Comparison of ENCODE assay signal across 1 cellular context in the genomic region with DNA sequence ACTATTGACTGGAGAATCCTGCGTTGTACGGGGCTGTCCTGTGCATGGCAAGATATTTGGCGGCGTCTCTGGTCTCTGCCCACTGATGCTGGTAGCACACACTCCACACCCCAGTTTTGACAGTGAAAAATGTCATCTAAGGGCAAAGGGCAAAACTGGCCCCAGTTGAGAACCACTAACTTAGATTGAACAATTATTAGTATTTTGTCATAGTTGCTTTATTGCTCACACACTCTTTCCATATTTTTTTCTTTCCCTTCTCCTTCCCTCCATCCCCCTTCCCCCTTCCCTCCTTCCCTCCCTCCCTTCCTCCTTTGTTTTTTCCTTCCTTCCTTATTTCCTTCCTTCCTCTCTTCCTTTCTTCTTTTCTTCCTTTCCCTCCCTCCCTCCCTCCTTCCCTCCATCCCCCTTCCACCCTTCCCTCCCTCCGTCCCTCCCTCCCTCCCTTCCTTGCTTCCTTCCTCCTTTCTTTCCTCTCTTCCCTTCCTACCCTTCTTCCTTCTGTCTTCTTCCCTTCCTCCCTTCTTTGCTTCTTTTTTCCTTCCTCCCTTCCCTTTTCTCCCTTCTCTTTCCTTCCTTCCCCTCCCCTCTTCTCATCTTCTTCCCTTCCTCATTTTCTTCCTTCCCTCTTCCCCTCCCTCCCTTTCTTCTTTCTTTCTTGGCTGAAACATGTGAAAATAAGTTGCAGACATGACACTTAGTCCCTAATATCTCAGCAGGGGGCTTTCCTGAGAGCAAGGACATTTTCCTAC.
TF ChIP-seq lines count a peak whose summit lies in the region.

No MANE protein-coding gene starts in this region.

TF ChIP-seq in HepG2, 621 proteins besides CTCF, POLR2A, EP300 and RAD21 (continued from another document):
- TF ChIP-seq NONO (IDR thresholded peaks at IDR 0.05) = 0 out of 2 replicates have a peak, but pooled peaks have one; percentile 43
- no peak for TF ChIP-seq NONO (CRISPR knock-in tag; conservative IDR thresholded peaks at IDR 0.05)
- TF ChIP-seq FOXK2 (IDR thresholded peaks at IDR 0.05) = no peak
- TF ChIP-seq BRCA1 (CRISPR knock-in tag; IDR thresholded peaks at IDR 0.05) = no peak
- TF ChIP-seq, protein P1, sequence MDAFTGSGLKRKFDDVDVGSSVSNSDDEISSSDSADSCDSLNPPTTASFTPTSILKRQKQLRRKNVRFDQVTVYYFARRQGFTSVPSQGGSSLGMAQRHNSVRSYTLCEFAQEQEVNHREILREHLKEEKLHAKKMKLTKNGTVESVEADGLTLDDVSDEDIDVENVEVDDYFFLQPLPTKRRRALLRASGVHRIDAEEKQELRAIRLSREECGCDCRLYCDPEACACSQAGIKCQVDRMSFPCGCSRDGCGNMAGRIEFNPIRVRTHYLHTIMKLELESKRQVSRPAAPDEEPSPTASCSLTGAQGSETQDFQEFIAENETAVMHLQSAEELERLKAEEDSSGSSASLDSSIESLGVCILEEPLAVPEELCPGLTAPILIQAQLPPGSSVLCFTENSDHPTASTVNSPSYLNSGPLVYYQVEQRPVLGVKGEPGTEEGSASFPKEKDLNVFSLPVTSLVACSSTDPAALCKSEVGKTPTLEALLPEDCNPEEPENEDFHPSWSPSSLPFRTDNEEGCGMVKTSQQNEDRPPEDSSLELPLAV (CRISPR knock-in tag; conservative IDR thresholded peaks at IDR 0.05; ENCODE audit: low read depth) = no peak
- TF ChIP-seq ZNF343 (CRISPR knock-in tag; IDR thresholded peaks at IDR 0.05) = no peak
- no peak for TF ChIP-seq ZNF747 (CRISPR knock-in tag; IDR thresholded peaks at IDR 0.05; ENCODE audit: borderline replicate concordance)
- no peak for TF ChIP-seq NR2F2 (IDR thresholded peaks at IDR 0.05; ENCODE audit: borderline replicate concordance, low read depth)
- TF ChIP-seq, protein P2, sequence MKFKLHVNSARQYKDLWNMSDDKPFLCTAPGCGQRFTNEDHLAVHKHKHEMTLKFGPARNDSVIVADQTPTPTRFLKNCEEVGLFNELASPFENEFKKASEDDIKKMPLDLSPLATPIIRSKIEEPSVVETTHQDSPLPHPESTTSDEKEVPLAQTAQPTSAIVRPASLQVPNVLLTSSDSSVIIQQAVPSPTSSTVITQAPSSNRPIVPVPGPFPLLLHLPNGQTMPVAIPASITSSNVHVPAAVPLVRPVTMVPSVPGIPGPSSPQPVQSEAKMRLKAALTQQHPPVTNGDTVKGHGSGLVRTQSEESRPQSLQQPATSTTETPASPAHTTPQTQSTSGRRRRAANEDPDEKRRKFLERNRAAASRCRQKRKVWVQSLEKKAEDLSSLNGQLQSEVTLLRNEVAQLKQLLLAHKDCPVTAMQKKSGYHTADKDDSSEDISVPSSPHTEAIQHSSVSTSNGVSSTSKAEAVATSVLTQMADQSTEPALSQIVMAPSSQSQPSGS (CRISPR knock-in tag; IDR thresholded peaks at IDR 0.05) = no peak
- peak; percentile 43; the same call in 1 of the 2 replicates for TF ChIP-seq FOXP1 (IDR thresholded peaks at IDR 0.05)
- no peak for TF ChIP-seq FOXP1 (CRISPR knock-in tag; IDR thresholded peaks at IDR 0.05)
- no peak for TF ChIP-seq ZNF567 (CRISPR knock-in tag; IDR thresholded peaks at IDR 0.05; ENCODE audit: borderline replicate concordance)
- TF ChIP-seq HIVEP1 (CRISPR knock-in tag; IDR thresholded peaks at IDR 0.05) = no peak
- no peak for TF ChIP-seq ZFP36L1 (CRISPR knock-in tag; IDR thresholded peaks at IDR 0.05)
- no peak for TF ChIP-seq NFKB2 (CRISPR knock-in tag; IDR thresholded peaks at IDR 0.05; ENCODE audit: borderline replicate concordance)
- TF ChIP-seq ZNF839 (CRISPR knock-in tag; IDR thresholded peaks at IDR 0.05; ENCODE audit: borderline replicate concordance) = no peak
- no peak for TF ChIP-seq KMT2A (CRISPR knock-in tag; IDR thresholded peaks at IDR 0.05)
